Comparison of ENCODE assay signal across 9 cellular contexts in the genomic region with DNA sequence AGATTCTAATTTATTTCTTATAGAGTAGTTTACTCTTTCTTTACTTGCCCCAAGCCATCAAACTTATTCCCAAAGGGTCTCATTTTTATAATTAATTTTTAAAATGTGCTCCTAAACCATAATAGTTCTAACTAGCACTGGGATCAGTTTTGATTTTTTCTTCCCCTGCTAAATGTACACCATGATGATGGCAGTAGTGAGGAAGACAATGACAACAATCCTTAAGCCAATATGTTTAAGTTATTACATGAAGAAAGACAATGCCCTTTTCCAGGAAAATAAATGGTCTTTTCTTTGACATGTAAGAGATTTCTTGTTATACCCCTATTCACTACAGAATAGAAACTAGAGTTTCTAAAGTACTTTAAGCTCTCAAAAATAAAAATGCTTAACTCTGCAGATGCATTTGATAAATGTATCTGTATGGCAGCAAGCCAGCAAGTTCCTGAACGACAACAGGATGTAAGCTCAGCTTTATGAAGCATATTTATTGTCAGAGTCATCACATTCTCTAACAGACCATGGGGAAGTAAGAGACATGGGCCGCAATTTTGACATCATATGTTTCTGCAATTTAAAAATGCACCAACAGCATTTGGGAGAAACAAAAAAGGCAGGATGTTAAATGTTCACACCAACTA. TPM values are rescaled to one million over a fixed set of nuclear protein-coding genes. Genes with fewer than 3 reads are reported as not detected.
DNase-seq lines count a peak whose midpoint lies in the region; ATAC-seq, FAIRE-seq and TF ChIP-seq lines count a peak whose summit lies in the region.
"Had no signal": no experiment of that assay in that cellular context is flagged by ENCODE, and none has a peak within 500 bp of the region (broad histone marks: within the 10 kb centered on the region; RNA-seq: fewer than 3 reads in every experiment).

No MANE protein-coding gene starts in this region.

- WGBS in heart left ventricle, 4 donors = 31 to 38% (median 37%) methylated on average over 2 of the region's 2 CpGs

- H3K9me3 Mint-ChIP-seq in T-cell = peaks cover 0 to 6% (median 3%) of the 10 kb centered on the region in 3 donors
- no peaks in the 10 kb centered on the region for H3K9me3 Mint-ChIP-seq in natural killer cell

- no peak overlapping the region for H3K4me3 ChIP-seq in heart left ventricle

- intact Hi-C loops in heart left ventricle (cut with DNase I) = no loop called here
- intact Hi-C loops in natural killer cell (cut with micrococcal nuclease) = no loop called here

- H3K4me1 ChIP-seq in heart left ventricle = peaks cover 0 to 25% (median 0%) of the 10 kb centered on the region in 12 donors

- H3K27me3 Mint-ChIP-seq in T-cell (no peaks in the 10 kb centered on the region), natural killer cell (ENCODE audit: low read depth in 2 of 2) (peaks cover 0 to 5% of the 10 kb centered on the region in 2 donors)

- no peak for TF ChIP-seq POLR2A in heart left ventricle (IDR thresholded peaks at IDR 0.05)

- H3K9me3 ChIP-seq in heart left ventricle = peaks cover 0 to 16% (median 0%) of the 10 kb centered on the region in 12 donors

- H3K27ac Mint-ChIP-seq in T-cell (peak overlapping the region; percentile 86 to 98), natural killer cell (no peak overlapping the region)

- H3K4me3 Mint-ChIP-seq in T-cell (peak overlapping the region; percentile 0 to 46 (median 16)), natural killer cell (no peak overlapping the region)

- no peaks in the 10 kb centered on the region for H3K36me3 Mint-ChIP-seq in T-cell
- H3K36me3 Mint-ChIP-seq in natural killer cell = no peaks in the 10 kb centered on the region

- H3K36me3 ChIP-seq in heart left ventricle = no peaks in the 10 kb centered on the region

- peak; percentile 6 for DNase-seq in stimulated activated CD4-positive, alpha-beta T cell treated with anti-CD3 and anti-CD28 coated beads, Interleukin-4, amount 100 ng/mL, for 24 hours
- DNase-seq in stimulated activated CD4-positive, alpha-beta T cell treated with anti-CD3 and anti-CD28 coated beads, Interleukin-4, amount 100 ng/mL, for 1 hour = no peak
- DNase-seq in T-cell = peak in 29 of 34 experiments; percentile 4 to 59 (median 29)
- peak in 4 of 5 donors; percentile 37 to 68 (median 48) for DNase-seq in heart left ventricle
- DNase-seq in urothelium cell line (ENCODE audit: low spot score) = peak; percentile 56
- no peak for DNase-seq in ecto neural progenitor cell (ENCODE audit: low spot score)
- DNase-seq in LoVo (ENCODE audit: low spot score) = no peak
- DNase-seq in natural killer cell = no peak
- DNase-seq: activated CD4-positive, alpha-beta T cell treated with anti-CD3 and anti-CD28 coated beads, Interleukin-2, amount 50 U/mL, for 48 hours had no signal

- peak overlapping the region in 5 of 12 donors; percentile 3 to 93 (median 45) for H3K27ac ChIP-seq in heart left ventricle

- POLR2A ChIA-PET in T-cell (lab: Charles Lee) = interaction anchor here (0.5 to 0.7 kb wide), 4 partner anchors 37 to 495 kb away, joined by 3 to 4 read pairs (median 4); no protein-coding TSS in a partner anchor

- CTCF ChIA-PET in T-cell (lab: Charles Lee) = interaction anchor here in 1 of 2 donors (0.7 kb wide), 1 partner anchor 64 kb away, joined by 3 read pairs; no protein-coding TSS in a partner anchor

- no peak for FAIRE-seq in urothelium cell line (lab: Jason Lieb, UNC)

- no peaks in the 10 kb centered on the region for H3K27me3 ChIP-seq in heart left ventricle

- TF ChIP-seq CTCF in heart left ventricle (IDR thresholded peaks at IDR 0.05) = no peak
- no peak for TF ChIP-seq CTCF in natural killer cell (IDR thresholded peaks at IDR 0.05)

- ATAC-seq in T-cell (replicated peaks in 1 of 4) = peak; percentile 75 to 94 (median 92)
- ATAC-seq in heart left ventricle = peak in 3 of 4 donors; percentile 51 to 72 (median 64)
- no peak for ATAC-seq in natural killer cell

- H3K4me1 Mint-ChIP-seq in T-cell = peaks cover 12 to 14% (median 13%) of the 10 kb centered on the region in 3 donors
- no peaks in the 10 kb centered on the region for H3K4me1 Mint-ChIP-seq in natural killer cell

RNA-seq across cellular contexts. Expression of gene SNX6, which starts 36.0 kb away (rescaled TPM):
- total RNA-seq in T-cell (10 to 100 TPM; 63.4 to 69.1 (median 64.6) TPM), heart left ventricle (100 to 1,000 TPM in 1 of 9 donors, 10 to 100 TPM in 8; 52.4 to 103 (median 64.3) TPM), natural killer cell (10 to 100 TPM; 62.6 to 77.7 (median 67.1) TPM)
- 10 to 100 TPM; 13.4 to 84.1 TPM for polyA plus RNA-seq in heart left ventricle

RNA-seq across cellular contexts. Expression of gene CFL2, which starts 48.5 kb away (rescaled TPM):
- total RNA-seq in T-cell (10 to 100 TPM; 10.7 to 27.3 (median 13.9) TPM), heart left ventricle (1,000 to 10,000 TPM in 2 of 9 donors, 100 to 1,000 TPM in 7; 381 to 1,097 (median 604) TPM), natural killer cell (10 to 100 TPM; 22.5 to 30.3 (median 25.7) TPM)
- polyA plus RNA-seq in heart left ventricle = 100 to 1,000 TPM; 381 to 556 TPM

Comparison
In these comparisons a context has a peak if more than half of its experiments do, and no peak if none do; other contexts are left out.
1. DNase-seq: peak in stimulated activated CD4-positive, alpha-beta T cell treated with anti-CD3 and anti-CD28 coated beads, Interleukin-4, amount 100 ng/mL, for 24 hours (single experiment), T-cell (29 of 34), heart left ventricle (4 of 5) and urothelium cell line (single experiment); none in stimulated activated CD4-positive, alpha-beta T cell treated with anti-CD3 and anti-CD28 coated beads, Interleukin-4, amount 100 ng/mL, for 1 hour (single experiment), ecto neural progenitor cell (single experiment), LoVo (single experiment) and natural killer cell (single experiment).
2. ATAC-seq: peak in T-cell (4 of 4) and heart left ventricle (3 of 4); none in natural killer cell (0 of 3).
3. H3K27ac Mint-ChIP-seq: peak in T-cell (2 of 2); none in natural killer cell (0 of 2).
4. RNA of gene CFL2, which starts 48.5 kb away (total RNA-seq): 381 to 1,097 TPM in heart left ventricle; 22.5 to 30.3 TPM in natural killer cell and 10.7 to 27.3 TPM in T-cell; every median in the first group is over 10 times any median in the second.